In the genomic region with DNA sequence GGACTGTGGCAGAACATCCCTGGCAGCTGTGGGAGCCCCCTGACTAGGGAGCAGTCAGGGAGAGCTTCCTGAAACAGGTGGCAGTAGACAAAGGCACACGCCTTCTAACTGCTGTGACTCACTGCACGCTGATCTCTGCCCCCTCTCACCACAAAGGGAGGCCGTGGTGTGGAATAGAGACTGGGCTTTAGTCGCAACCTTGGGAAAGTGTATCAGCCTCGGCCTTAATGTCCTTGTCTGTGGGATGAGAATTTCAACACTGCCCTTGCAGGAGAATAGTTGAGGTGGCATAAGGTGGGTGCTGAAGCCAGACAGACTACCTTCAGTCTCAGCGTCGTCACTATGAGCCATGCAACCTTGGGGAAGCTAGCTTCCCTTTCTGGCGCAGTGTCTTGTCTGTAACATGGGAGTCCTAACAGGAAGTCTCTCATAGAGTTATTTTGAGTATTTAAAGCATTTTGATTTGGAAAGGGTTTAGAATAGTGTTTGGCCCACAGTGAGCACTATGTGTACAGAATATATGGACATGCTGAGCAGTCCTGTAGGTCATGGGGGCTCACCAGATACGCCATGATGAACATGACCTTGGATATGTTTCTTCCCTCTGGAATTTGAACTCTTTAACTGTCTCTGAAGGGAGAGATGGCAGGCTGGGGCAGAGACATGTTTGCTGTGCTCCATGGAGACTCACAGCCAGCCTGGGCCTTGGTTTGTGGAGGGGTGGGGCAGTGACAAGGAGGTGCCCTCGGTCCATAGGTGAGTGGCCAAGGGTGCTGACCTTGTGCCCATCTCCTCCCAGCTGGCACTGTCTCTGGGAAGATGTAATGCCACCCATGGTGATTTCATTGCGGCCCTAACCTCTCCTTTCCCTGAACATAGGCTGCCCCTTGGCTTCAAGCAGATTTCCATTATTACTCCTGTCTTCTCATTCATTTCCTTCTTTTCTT, we compare ENCODE assay signal across 1 cellular context.
TF ChIP-seq lines count a peak whose summit lies in the region.

No MANE protein-coding gene starts in this region.

TF ChIP-seq in IMR-90, 13 proteins besides CTCF, POLR2A, EP300 and RAD21 (continued from another document):
- TF ChIP-seq, protein P1, sequence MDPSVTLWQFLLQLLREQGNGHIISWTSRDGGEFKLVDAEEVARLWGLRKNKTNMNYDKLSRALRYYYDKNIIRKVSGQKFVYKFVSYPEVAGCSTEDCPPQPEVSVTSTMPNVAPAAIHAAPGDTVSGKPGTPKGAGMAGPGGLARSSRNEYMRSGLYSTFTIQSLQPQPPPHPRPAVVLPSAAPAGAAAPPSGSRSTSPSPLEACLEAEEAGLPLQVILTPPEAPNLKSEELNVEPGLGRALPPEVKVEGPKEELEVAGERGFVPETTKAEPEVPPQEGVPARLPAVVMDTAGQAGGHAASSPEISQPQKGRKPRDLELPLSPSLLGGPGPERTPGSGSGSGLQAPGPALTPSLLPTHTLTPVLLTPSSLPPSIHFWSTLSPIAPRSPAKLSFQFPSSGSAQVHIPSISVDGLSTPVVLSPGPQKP (IDR thresholded peaks at IDR 0.05; ENCODE audit: borderline replicate concordance, low read depth, low read length): no peak
- TF ChIP-seq BHLHE40 (IDR thresholded peaks at IDR 0.05; ENCODE audit: low read depth, low read length) (peak; percentile 53; the same call in 1 of the 2 replicates), FOS (IDR thresholded peaks at IDR 0.05; ENCODE audit: low read depth, low read length) (peak; percentile 63)
